17 cellular contexts compared by ENCODE assay signal in the genomic region with DNA sequence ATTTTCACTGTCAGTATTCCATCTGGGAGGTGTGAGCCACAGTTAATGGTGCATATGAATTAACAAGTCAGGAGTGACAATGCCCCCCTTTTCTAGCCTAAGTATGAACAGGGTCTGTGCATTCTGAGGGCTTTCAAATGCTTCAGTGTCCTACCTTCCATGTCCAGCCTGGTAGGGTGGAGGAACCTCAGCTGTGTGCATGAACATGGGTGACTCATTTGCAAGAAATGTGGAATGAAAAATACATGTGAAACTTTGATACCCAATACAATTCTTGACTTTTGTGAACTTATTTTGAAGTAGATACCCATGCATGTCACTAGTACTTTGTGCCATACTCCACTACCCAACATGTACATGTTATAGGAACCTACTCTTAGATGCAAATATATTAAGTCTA.
"Had no signal": no experiment of that assay in that cellular context is flagged by ENCODE, and none has a peak within 500 bp of the region (broad histone marks: within the 10 kb centered on the region; RNA-seq: fewer than 3 reads in every experiment).

No MANE protein-coding gene starts in this region.

- H3K9me3 ChIP-seq: heart left ventricle, left lung, ovary had no signal

- ATAC-seq: activated CD4-positive, CD25-positive, alpha-beta regulatory T cell treated with anti-CD3 and anti-CD28 coated beads, Interleukin-2, amount 50 U/mL, for 24 hours; heart left ventricle; left lung; stimulated activated effector memory CD8-positive, alpha-beta T cell treated with anti-CD3 and anti-CD28 coated beads, Interleukin-12 subunit alpha, Interleukin-12 subunit beta, amount 100 ng/mL, for 72 hours had no signal

- H3K4me3 ChIP-seq: cardiac muscle cell, heart left ventricle, left lung, neural progenitor cell, ovary had no signal

- H3K36me3 ChIP-seq: cardiac muscle cell, heart left ventricle, left lung, neural progenitor cell, ovary had no signal

- DNase-seq: activated CD4-positive, alpha-beta T cell treated with anti-CD3 and anti-CD28 coated beads, Interleukin-2, amount 50 U/mL, for 1 hour; activated CD8-positive, alpha-beta memory T cell treated with anti-CD3 and anti-CD28 coated beads for 24 hours; activated naive CD4-positive, alpha-beta T cell; activated naive CD8-positive, alpha-beta T cell treated with anti-CD3 and anti-CD28 coated beads, Interleukin-2, amount 10 ng/mL, durations not matched to agents 7 days and 5 days; aorta; foreskin melanocyte; heart left ventricle; left lung; naive B cell; ovary; stimulated activated CD4-positive, alpha-beta T cell treated with anti-CD3 and anti-CD28 coated beads, Interleukin-12 subunit alpha, Interleukin-12 subunit beta, amount 100 ng/mL, for 4 hours; stimulated activated CD4-positive, alpha-beta T cell treated with anti-CD3 and anti-CD28 coated beads, Interleukin-2, amount 100 ng/mL, for 24 hours; SW 1271 had no signal

- H3K27me3 ChIP-seq: cardiac muscle cell, heart left ventricle, left lung, neural progenitor cell, ovary had no signal

- H3K4me2 ChIP-seq: neural progenitor cell had no signal

- H2AFZ ChIP-seq: neural progenitor cell had no signal

- H3K4me1 ChIP-seq: left lung, neural progenitor cell had no signal

- H3K27ac ChIP-seq: cardiac muscle cell, heart left ventricle, left lung, neural progenitor cell, ovary had no signal
